ENCODE assay signal across 20 cellular contexts in the genomic region with DNA sequence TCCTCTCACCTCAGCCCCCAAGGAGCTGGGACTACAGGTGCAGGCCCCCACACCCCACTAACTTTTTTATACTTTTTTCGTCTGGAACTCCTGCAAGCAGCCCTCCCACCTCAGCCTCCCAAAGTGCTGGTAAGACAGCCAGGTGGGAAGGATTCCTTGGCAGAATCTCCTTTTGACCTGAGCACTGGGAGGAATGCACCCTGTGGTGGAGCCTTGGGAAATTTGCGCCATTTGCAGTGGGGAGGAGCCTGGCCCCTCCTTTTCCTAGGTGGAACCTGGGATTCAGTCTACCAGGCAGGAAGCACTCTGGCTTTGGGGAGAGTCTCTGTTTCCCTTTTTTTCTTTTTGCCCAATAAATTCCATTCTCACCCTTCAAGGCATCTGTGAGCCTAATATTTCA. TPM values are rescaled to one million over a fixed set of nuclear protein-coding genes. Genes with fewer than 3 reads are reported as not detected.
A peak's percentile ranks its signal among the peaks of the same experiment; 100 is the strongest.
DNase-seq lines count a peak whose midpoint lies in the region; ATAC-seq and TF ChIP-seq lines count a peak whose summit lies in the region.
"Had no signal": no experiment of that assay in that cellular context is flagged by ENCODE, and none has a peak within 500 bp of the region (broad histone marks: within the 10 kb centered on the region; RNA-seq: fewer than 3 reads in every experiment).

No MANE protein-coding gene starts in this region.

- DNase-seq in ELF-1 (ENCODE audit: low read depth, low spot score), result peak; percentile 67
- no peak for DNase-seq in mesothelial cell of epicardium (ENCODE audit: low spot score in 2 of 2, unreplicated experiment in 2 of 2)
- no peak for DNase-seq in activated CD8-positive, alpha-beta T cell treated with anti-CD3 and anti-CD28 coated beads for 36 hours
- DNase-seq in trophoblast cell, result no peak
- no peak for DNase-seq in H4 (ENCODE audit: low spot score)
- DNase-seq: COR-L47, EL, GM23248, HFFc6, NCI-H1436 treated with DMSO at 0.1 percent for 48 hours, NCI-H2081, NCI-H510A, NCI-H82, PC-9 had no signal

- H3K18ac ChIP-seq in trophoblast cell (ENCODE audit: low read length), result no peak overlapping the region

- H4K12ac ChIP-seq in trophoblast cell (ENCODE audit: low read depth, low read length), result no peak overlapping the region

- peak overlapping the region; percentile 24; the same call in 1 of the 2 replicates for H3K4me3 ChIP-seq in HUES48 (ENCODE audit: low read depth, low read length)
- H3K4me3 ChIP-seq in trophoblast cell (ENCODE audit: low read depth, low read length), result no peak overlapping the region
- H3K4me3 ChIP-seq: GM23248, PC-9, SJSA1 had no signal

- peaks cover 10% of the 10 kb centered on the region for H3K79me2 ChIP-seq in trophoblast cell (ENCODE audit: control insufficient read depth, insufficient read depth, low read length, poor library complexity)

- H3K36me3 Mint-ChIP-seq in brain (peaks cover 25% of the 10 kb centered on the region), mesothelial cell of epicardium (peaks cover 9% of the 10 kb centered on the region)
- peaks cover 2% of the 10 kb centered on the region for H3K36me3 Mint-ChIP-seq in activated CD8-positive, alpha-beta T cell treated with anti-CD3 and anti-CD28 coated beads for 36 hours (ENCODE audit: low read depth)

- H3K4me3 Mint-ChIP-seq in brain, result peak overlapping the region; percentile 49 to 99 (median 67)
- H3K4me3 Mint-ChIP-seq in mesothelial cell of epicardium, result peak overlapping the region; percentile 99
- no peak overlapping the region for H3K4me3 Mint-ChIP-seq in activated CD8-positive, alpha-beta T cell treated with anti-CD3 and anti-CD28 coated beads for 36 hours
- H3K4me3 Mint-ChIP-seq: HFFc6 had no signal

- H3K14ac ChIP-seq in trophoblast cell (ENCODE audit: low read length), result no peak overlapping the region

- peaks cover 44% of the 10 kb centered on the region for H3K4me1 Mint-ChIP-seq in brain
- H3K4me1 Mint-ChIP-seq in mesothelial cell of epicardium, result peaks cover 27% of the 10 kb centered on the region
- peaks cover 22% of the 10 kb centered on the region for H3K4me1 Mint-ChIP-seq in activated CD8-positive, alpha-beta T cell treated with anti-CD3 and anti-CD28 coated beads for 36 hours (ENCODE audit: low read depth)

- intact Hi-C loops in activated CD8-positive, alpha-beta T cell treated with anti-CD3 and anti-CD28 coated beads for 36 hours (cut with micrococcal nuclease), result no loop called here

- no peak overlapping the region for H2BK12ac ChIP-seq in trophoblast cell (ENCODE audit: low read length)

- H2AK5ac ChIP-seq in trophoblast cell (ENCODE audit: low read length), result no peak overlapping the region

- no peak overlapping the region for H3K4me2 ChIP-seq in trophoblast cell (ENCODE audit: low read length)
- H3K4me2 ChIP-seq: KMS-11 had no signal

- no peak overlapping the region for H2AFZ ChIP-seq in trophoblast cell (ENCODE audit: insufficient read depth, low read length, poor library complexity)
- H2AFZ ChIP-seq: GM23248, PC-9 had no signal

- WGBS in trophoblast cell (ENCODE audit: extremely low coverage, insufficient coverage, insufficient read length), result no CpG with 5 or more reads among the region's 2 CpGs

- H3K9ac ChIP-seq in HUES48 (ENCODE audit: low read depth, low read length) (no peak overlapping the region), trophoblast cell (ENCODE audit: low read length) (no peak overlapping the region)
- H3K9ac ChIP-seq: GM23248, KMS-11 had no signal

- H2BK120ac ChIP-seq in trophoblast cell (ENCODE audit: insufficient read depth, low read length, poor library complexity), result no peak overlapping the region

- H3K23ac ChIP-seq in trophoblast cell (ENCODE audit: low read length), result no peak overlapping the region

- no peak overlapping the region for H4K91ac ChIP-seq in trophoblast cell (ENCODE audit: low read depth, low read length)

- H3K9me3 ChIP-seq in HUES48 (ENCODE audit: control insufficient read depth, insufficient read depth, low read length) (peaks cover 4% of the 10 kb centered on the region; the same call in 1 of the 2 replicates), trophoblast cell (ENCODE audit: insufficient read depth, low read depth, low read length) (peaks cover 1% of the 10 kb centered on the region)
- H3K9me3 ChIP-seq: SJSA1 had no signal

- H3K27me3 ChIP-seq in HUES48 (ENCODE audit: control insufficient read depth, insufficient read depth, low read length) (peaks cover 12% of the 10 kb centered on the region), trophoblast cell (ENCODE audit: insufficient read depth, low read length) (no peaks in the 10 kb centered on the region)
- H3K27me3 ChIP-seq: SJSA1 had no signal

- H3K9me3 Mint-ChIP-seq in brain (peaks cover 23 to 49% (median 32%) of the 10 kb centered on the region in 5 experiments), mesothelial cell of epicardium (peaks cover 14% of the 10 kb centered on the region)
- H3K9me3 Mint-ChIP-seq in activated CD8-positive, alpha-beta T cell treated with anti-CD3 and anti-CD28 coated beads for 36 hours, result no peaks in the 10 kb centered on the region

- peaks cover 6% of the 10 kb centered on the region for H3K79me1 ChIP-seq in trophoblast cell (ENCODE audit: low read length)

- no peak overlapping the region for H4K8ac ChIP-seq in trophoblast cell (ENCODE audit: low read depth, low read length)

- H3K36me3 ChIP-seq in HUES48 (ENCODE audit: control insufficient read depth, insufficient read depth, low read length) (0 out of 2 replicates have a peak, but pooled peaks cover 3% of the 10 kb centered on the region), trophoblast cell (ENCODE audit: control insufficient read depth in 1 of 2, insufficient read depth in 2 of 2, low read length in 2 of 2) (no peaks in the 10 kb centered on the region)

- H3K27ac Mint-ChIP-seq in brain, result no peak overlapping the region
- no peak overlapping the region for H3K27ac Mint-ChIP-seq in mesothelial cell of epicardium
- H3K27ac Mint-ChIP-seq in activated CD8-positive, alpha-beta T cell treated with anti-CD3 and anti-CD28 coated beads for 36 hours, result no peak overlapping the region
- H3K27ac Mint-ChIP-seq: HFFc6 had no signal

- peaks cover 11% of the 10 kb centered on the region for H3K27me3 Mint-ChIP-seq in brain
- H3K27me3 Mint-ChIP-seq in mesothelial cell of epicardium (ENCODE audit: low read depth), result no peaks in the 10 kb centered on the region
- no peaks in the 10 kb centered on the region for H3K27me3 Mint-ChIP-seq in activated CD8-positive, alpha-beta T cell treated with anti-CD3 and anti-CD28 coated beads for 36 hours

- no peak for ATAC-seq in activated CD8-positive, alpha-beta T cell treated with anti-CD3 and anti-CD28 coated beads for 36 hours
- no peak for ATAC-seq in GM21619 (IDR thresholded peaks at IDR 0.05; ENCODE audit: unreplicated experiment)

- H3K4ac ChIP-seq in trophoblast cell (ENCODE audit: low read depth, low read length), result no peak overlapping the region

- TF ChIP-seq CTCF in brain (conservative IDR thresholded peaks at IDR 0.05) (no peak), mesothelial cell of epicardium (IDR thresholded peaks at IDR 0.05; ENCODE audit: unreplicated experiment) (no peak)
- TF ChIP-seq CTCF in activated CD8-positive, alpha-beta T cell treated with anti-CD3 and anti-CD28 coated beads for 36 hours (IDR thresholded peaks at IDR 0.05), result no peak

- H3K27ac ChIP-seq in HUES48 (ENCODE audit: low read depth, low read length) (peak overlapping the region; percentile 26), trophoblast cell (ENCODE audit: low read depth, low read length) (no peak overlapping the region)
- H3K27ac ChIP-seq: C4-2B, GM23248, KMS-11, PC-9, SJSA1 had no signal

- CTCF ChIA-PET in activated CD8-positive, alpha-beta T cell treated with anti-CD3 and anti-CD28 coated beads for 36 hours (lab: Charles Lee), result interaction anchor here (1.9 kb wide), 1 partner anchor 17 kb away, joined by 9 read pairs; no protein-coding TSS in a partner anchor

- H3K4me1 ChIP-seq in HUES48 (ENCODE audit: control insufficient read depth, insufficient read depth, low read length) (peaks cover 10% of the 10 kb centered on the region), trophoblast cell (ENCODE audit: control insufficient read depth in 1 of 2, insufficient read depth in 2 of 2, low read length in 2 of 2) (peaks cover 2 to 4% of the 10 kb centered on the region in 2 experiments)

- no peak overlapping the region for H2BK5ac ChIP-seq in trophoblast cell (ENCODE audit: low read depth, low read length, poor library complexity)

- POLR2A ChIA-PET in activated CD8-positive, alpha-beta T cell treated with anti-CD3 and anti-CD28 coated beads for 36 hours (lab: Charles Lee), result no interaction called here

RNA-seq across cellular contexts. Expression of a gene that starts 2.3 kb away (rescaled TPM):
- polyA plus RNA-seq in brain (ENCODE audit: insufficient read depth, low read depth, low replicate concordance), result 12.7 TPM
- total RNA-seq in mesothelial cell of epicardium, result 15.6 to 16.5 TPM (median 16.0 TPM) in 3 replicates
- total RNA-seq in activated CD8-positive, alpha-beta T cell treated with anti-CD3 and anti-CD28 coated beads for 36 hours, result 10 to 100 TPM; 22.1 to 22.2 TPM
- polyA plus RNA-seq in trophoblast cell (2013), result 9.7 and 9.8 TPM in 2 replicates
- 16.1 and 18.2 TPM in 2 replicates for total RNA-seq in H4 (2014; rRNA removed; shearing (Covaris generic))
